In genomic region chr3:100590114-100590839, GRCh38 we compare ENCODE assay signal across 8 cellular contexts. TPM values are rescaled to one million over a fixed set of nuclear protein-coding genes. Genes with fewer than 3 reads are reported as not detected.
A peak's percentile ranks its signal among the peaks of the same experiment; 100 is the strongest.
DNase-seq lines count a peak whose midpoint lies in the region; ATAC-seq and TF ChIP-seq lines count a peak whose summit lies in the region.

No MANE protein-coding gene starts in this region.

- H3K4me1 ChIP-seq in lower lobe of right lung = no peaks in the 10 kb centered on the region

- TF ChIP-seq CTCF in C4-2B (conservative IDR thresholded peaks at IDR 0.05) = peak; percentile 86
- TF ChIP-seq CTCF in lower lobe of right lung (IDR thresholded peaks at IDR 0.05) = peak; percentile 90

- no peaks in the 10 kb centered on the region for H3K9me3 Mint-ChIP-seq in activated CD4-positive, alpha-beta T cell treated with anti-CD3 and anti-CD28 coated beads, Interleukin-2, amount 10 ng/mL, durations not matched to agents 24 days and 14 days

- H3K4me3 Mint-ChIP-seq in activated CD4-positive, alpha-beta T cell treated with anti-CD3 and anti-CD28 coated beads, Interleukin-2, amount 10 ng/mL, durations not matched to agents 24 days and 14 days = peak overlapping the region; percentile 23

- H3K4me3 ChIP-seq in lower lobe of right lung = no peak overlapping the region

- DNase-seq in NCI-H446 treated with DMSO at 0.1 percent for 48 hours (lab: John Stamatoyannopoulos, UW) (peak; percentile 8), dermis microvascular lymphatic vessel endothelial cell (ENCODE audit: low read depth in 2 of 2) (peak; percentile 69 to 72), lower lobe of right lung (no peak)
- DNase-seq in activated CD4-positive, alpha-beta T cell treated with anti-CD3 and anti-CD28 coated beads, Interleukin-2, amount 10 ng/mL, durations not matched to agents 24 days and 14 days = peak; percentile 88
- DNase-seq in stimulated activated CD8-positive, alpha-beta memory T cell treated with anti-CD3 and anti-CD28 coated beads, Interleukin-4, amount 100 ng/mL, for 1 hour (ENCODE audit: low read depth in 2 of 2, low spot score in 1 of 2) = peak; percentile 5 to 18

- no peaks in the 10 kb centered on the region for H3K27me3 ChIP-seq in lower lobe of right lung (ENCODE audit: low read depth)

- H3K27me3 Mint-ChIP-seq in activated CD4-positive, alpha-beta T cell treated with anti-CD3 and anti-CD28 coated beads, Interleukin-2, amount 10 ng/mL, durations not matched to agents 24 days and 14 days = peaks cover 16% of the 10 kb centered on the region

- H3K36me3 ChIP-seq in lower lobe of right lung = no peaks in the 10 kb centered on the region

- H3K36me3 Mint-ChIP-seq in activated CD4-positive, alpha-beta T cell treated with anti-CD3 and anti-CD28 coated beads, Interleukin-2, amount 10 ng/mL, durations not matched to agents 24 days and 14 days (ENCODE audit: low read depth) = no peaks in the 10 kb centered on the region

- no peaks in the 10 kb centered on the region for H3K9me3 ChIP-seq in lower lobe of right lung

- peaks cover 5% of the 10 kb centered on the region for H3K4me1 Mint-ChIP-seq in activated CD4-positive, alpha-beta T cell treated with anti-CD3 and anti-CD28 coated beads, Interleukin-2, amount 10 ng/mL, durations not matched to agents 24 days and 14 days

- H3K27ac ChIP-seq in C4-2B = no peak overlapping the region
- H3K27ac ChIP-seq in lower lobe of right lung = no peak overlapping the region

- ATAC-seq in GM19043 (IDR thresholded peaks at IDR 0.05; ENCODE audit: low read depth, unreplicated experiment) = peak; percentile 84
- peak; percentile 74 for ATAC-seq in HG03442 (IDR thresholded peaks at IDR 0.05; ENCODE audit: unreplicated experiment)
- peak; percentile 91 to 94 for ATAC-seq in lower lobe of right lung

- intact Hi-C loops in activated CD4-positive, alpha-beta T cell treated with anti-CD3 and anti-CD28 coated beads, Interleukin-2, amount 10 ng/mL, durations not matched to agents 24 days and 14 days (cut with micrococcal nuclease) = loop anchor here (1.0 to 5.0 kb wide), 6 partner anchors 127 to 792 kb away; partner anchors contain the start of genes CMSS1 and NIT2
- intact Hi-C loops in lower lobe of right lung (cut with DNase I) = no loop called here

- H3K27ac Mint-ChIP-seq in activated CD4-positive, alpha-beta T cell treated with anti-CD3 and anti-CD28 coated beads, Interleukin-2, amount 10 ng/mL, durations not matched to agents 24 days and 14 days = no peak overlapping the region

RNA-seq across cellular contexts. Expression of gene ADGRG7, which starts 19.1 kb away (rescaled TPM):
- total RNA-seq in activated CD4-positive, alpha-beta T cell treated with anti-CD3 and anti-CD28 coated beads, Interleukin-2, amount 10 ng/mL, durations not matched to agents 24 days and 14 days = not detected in 2 replicates
- not detected in 2 replicates for total RNA-seq in dermis microvascular lymphatic vessel endothelial cell
- total RNA-seq in lower lobe of right lung = not detected
